ENCODE assay signal across 7 cellular contexts in genomic region chr5:772546-772890, GRCh38. TPM values are rescaled to one million over a fixed set of nuclear protein-coding genes. Genes with fewer than 3 reads are reported as not detected.
"Had no signal": no experiment of that assay in that cellular context is flagged by ENCODE, and none has a peak within 500 bp of the region (broad histone marks: within the 10 kb centered on the region; RNA-seq: fewer than 3 reads in every experiment).

No MANE protein-coding gene starts in this region.

RNA-seq across cellular contexts. Expression of gene ZDHHC11B, which starts 12.0 kb away (rescaled TPM):
- total RNA-seq: activated naive CD4-positive, alpha-beta T cell treated with anti-CD3 and anti-CD28 coated beads for 36 hours; activated naive CD8-positive, alpha-beta T cell treated with anti-CD3 and anti-CD28 coated beads for 36 hours; dermis microvascular lymphatic vessel endothelial cell; endothelial cell of umbilical vein; fibroblast of villous mesenchyme; glomerular endothelial cell had no signal
- polyA plus RNA-seq: endothelial cell of umbilical vein, fibroblast of lung had no signal
